In genomic region chr2:181311841-181312240, GRCh38 we compare ENCODE assay signal across 11 cellular contexts.
A peak's percentile ranks its signal among the peaks of the same experiment; 100 is the strongest.
DNase-seq lines count a peak whose midpoint lies in the region; ATAC-seq lines count a peak whose summit lies in the region.
"Had no signal": no experiment of that assay in that cellular context is flagged by ENCODE, and none has a peak within 500 bp of the region (broad histone marks: within the 10 kb centered on the region; RNA-seq: fewer than 3 reads in every experiment).

No MANE protein-coding gene starts in this region.

- peaks cover 64% of the 10 kb centered on the region for H3K4me1 Mint-ChIP-seq in activated CD4-positive, alpha-beta T cell treated with anti-CD3 and anti-CD28 coated beads, Interleukin-2, amount 10 ng/mL, durations not matched to agents 7 days and 5 days
- H3K4me1 Mint-ChIP-seq in activated CD4-positive, alpha-beta memory T cell treated with anti-CD3 and anti-CD28 coated beads for 36 hours (ENCODE audit: low read depth) = peaks cover 44% of the 10 kb centered on the region
- H3K4me1 Mint-ChIP-seq in stimulated activated naive B cell treated with anti-CD40 and anti-IgM and Interleukin-4, amounts not matched to agents 10 μg/mL and 1 μg/mL and 100 μg/mL, for 72 hours = peaks cover 17 to 60% of the 10 kb centered on the region in 2 donors

- peak; percentile 37 for ATAC-seq in HG03025 (IDR thresholded peaks at IDR 0.05; ENCODE audit: low FRiP score, unreplicated experiment)
- peak; percentile 74 to 78 for ATAC-seq in stimulated activated naive B cell treated with anti-CD40 and anti-IgM and Interleukin-4, amounts not matched to agents 10 μg/mL and 1 μg/mL and 100 μg/mL, for 72 hours (replicated peaks)

- no peak overlapping the region for H3K4me3 ChIP-seq in neuronal stem cell (ENCODE audit: low read length in 2 of 2)

- H4K91ac ChIP-seq in neuronal stem cell (ENCODE audit: low read depth, low read length, poor library complexity) = no peak overlapping the region

- WGBS in neuronal stem cell (ENCODE audit: extremely low coverage in 2 of 2, insufficient read length in 2 of 2, insufficient replicate concordance in 1 of 2), 2 donors = no CpG with 5 or more reads among the region's 4 CpGs

- no peak overlapping the region for H3K14ac ChIP-seq in neuronal stem cell (ENCODE audit: low read length)

- no peak overlapping the region for H3K27ac ChIP-seq in neuronal stem cell (replicated peaks; ENCODE audit: low read length)

- H2AK5ac ChIP-seq in neuronal stem cell (ENCODE audit: low read depth, low read length) = no peak overlapping the region

- H2BK5ac ChIP-seq in neuronal stem cell (ENCODE audit: low read length) = no peak overlapping the region

- no peak overlapping the region for H3K4ac ChIP-seq in neuronal stem cell (ENCODE audit: low read length)

- intact Hi-C loops in activated CD4-positive, alpha-beta memory T cell treated with anti-CD3 and anti-CD28 coated beads for 36 hours (cut with micrococcal nuclease) = loop anchor here (1.0 to 5.0 kb wide), 3 partner anchors 206 to 580 kb away; partner anchors contain the start of genes ITPRID2 and UBE2E3

- H3K27me3 ChIP-seq in neuronal stem cell (ENCODE audit: control insufficient read depth in 3 of 3, insufficient read depth in 3 of 3, low read depth in 1 of 3, low read length in 3 of 3) = no peaks in the 10 kb centered on the region

- H3K4me1 ChIP-seq in neuronal stem cell (ENCODE audit: control insufficient read depth in 2 of 2, insufficient read depth in 1 of 2, low read depth in 1 of 2, low read length in 2 of 2) = peaks cover 0 to 3% of the 10 kb centered on the region in 2 donors

- H3K36me3 ChIP-seq in neuronal stem cell (replicated peaks in 1 of 2; ENCODE audit: control insufficient read depth in 2 of 2, insufficient read depth in 2 of 2, low read length in 2 of 2) = no peaks in the 10 kb centered on the region

- peaks cover 8% of the 10 kb centered on the region for H3K36me3 Mint-ChIP-seq in activated CD4-positive, alpha-beta T cell treated with anti-CD3 and anti-CD28 coated beads, Interleukin-2, amount 10 ng/mL, durations not matched to agents 7 days and 5 days (ENCODE audit: low read depth)
- no peaks in the 10 kb centered on the region for H3K36me3 Mint-ChIP-seq in activated CD4-positive, alpha-beta memory T cell treated with anti-CD3 and anti-CD28 coated beads for 36 hours
- no peaks in the 10 kb centered on the region for H3K36me3 Mint-ChIP-seq in stimulated activated naive B cell treated with anti-CD40 and anti-IgM and Interleukin-4, amounts not matched to agents 10 μg/mL and 1 μg/mL and 100 μg/mL, for 72 hours
- H3K36me3 Mint-ChIP-seq: brain, type B pancreatic cell had no signal

- H2AFZ ChIP-seq in neuronal stem cell (ENCODE audit: low read length) = no peak overlapping the region

- H2BK15ac ChIP-seq in neuronal stem cell (ENCODE audit: low read length) = no peak overlapping the region

- peak overlapping the region; percentile 93 for H3K27ac Mint-ChIP-seq in activated CD4-positive, alpha-beta T cell treated with anti-CD3 and anti-CD28 coated beads, Interleukin-2, amount 10 ng/mL, durations not matched to agents 7 days and 5 days
- peak overlapping the region; percentile 87 for H3K27ac Mint-ChIP-seq in activated CD4-positive, alpha-beta memory T cell treated with anti-CD3 and anti-CD28 coated beads for 36 hours
- peak overlapping the region; percentile 91 for H3K27ac Mint-ChIP-seq in stimulated activated naive B cell treated with anti-CD40 and anti-IgM and Interleukin-4, amounts not matched to agents 10 μg/mL and 1 μg/mL and 100 μg/mL, for 72 hours
- H3K27ac Mint-ChIP-seq: brain, type B pancreatic cell had no signal

- H4K8ac ChIP-seq in neuronal stem cell (ENCODE audit: low read depth, low read length) = no peak overlapping the region

- H3K79me1 ChIP-seq in neuronal stem cell (ENCODE audit: low read depth, low read length) = no peaks in the 10 kb centered on the region

- no peak overlapping the region for H3K18ac ChIP-seq in neuronal stem cell (ENCODE audit: low read length)

- no peak overlapping the region for H3K9ac ChIP-seq in neuronal stem cell (ENCODE audit: low read depth, low read length, poor library complexity)

- H3K9me3 Mint-ChIP-seq in activated CD4-positive, alpha-beta T cell treated with anti-CD3 and anti-CD28 coated beads, Interleukin-2, amount 10 ng/mL, durations not matched to agents 7 days and 5 days = no peaks in the 10 kb centered on the region
- H3K9me3 Mint-ChIP-seq in activated CD4-positive, alpha-beta memory T cell treated with anti-CD3 and anti-CD28 coated beads for 36 hours = no peaks in the 10 kb centered on the region
- peaks cover 0 to 4% of the 10 kb centered on the region in 2 donors for H3K9me3 Mint-ChIP-seq in stimulated activated naive B cell treated with anti-CD40 and anti-IgM and Interleukin-4, amounts not matched to agents 10 μg/mL and 1 μg/mL and 100 μg/mL, for 72 hours
- H3K9me3 Mint-ChIP-seq: brain, type B pancreatic cell had no signal

- H3K4me2 ChIP-seq in neuronal stem cell (ENCODE audit: insufficient read depth, low read length, poor library complexity, severe bottlenecking) = no peak overlapping the region

- CTCF ChIA-PET in activated CD4-positive, alpha-beta T cell treated with anti-CD3 and anti-CD28 coated beads, Interleukin-2, amount 10 ng/mL, durations not matched to agents 7 days and 5 days (lab: Charles Lee) = interaction anchor here (0.7 to 2.9 kb wide), 6 partner anchors 9 to 146 kb away, joined by 3 to 11 read pairs (median 4); partner anchors contain the start of gene ITGA4
- CTCF ChIA-PET in activated CD4-positive, alpha-beta memory T cell treated with anti-CD3 and anti-CD28 coated beads for 36 hours (lab: Charles Lee) = interaction anchor here (0.7 to 2.1 kb wide), 9 partner anchors 8 to 207 kb away, joined by 3 to 11 read pairs (median 3); partner anchors contain the start of gene ITGA4

- no peaks in the 10 kb centered on the region for H3K9me3 ChIP-seq in neuronal stem cell (replicated peaks in 1 of 2; ENCODE audit: control insufficient read depth in 2 of 2, insufficient read depth in 1 of 2, low read depth in 1 of 2, low read length in 2 of 2)

- POLR2A ChIA-PET in activated CD4-positive, alpha-beta T cell treated with anti-CD3 and anti-CD28 coated beads, Interleukin-2, amount 10 ng/mL, durations not matched to agents 7 days and 5 days (lab: Charles Lee) = interaction anchor here (0.6 kb wide), 1 partner anchor 119 kb away, joined by 5 read pairs; no protein-coding TSS in a partner anchor
- POLR2A ChIA-PET in activated CD4-positive, alpha-beta memory T cell treated with anti-CD3 and anti-CD28 coated beads for 36 hours (lab: Charles Lee) = interaction anchor here (0.6 to 2.1 kb wide), 8 partner anchors 8 to 186 kb away, joined by 3 to 16 read pairs (median 4); partner anchors contain the start of gene ITGA4

- H3K27me3 Mint-ChIP-seq in activated CD4-positive, alpha-beta T cell treated with anti-CD3 and anti-CD28 coated beads, Interleukin-2, amount 10 ng/mL, durations not matched to agents 7 days and 5 days = no peaks in the 10 kb centered on the region
- no peaks in the 10 kb centered on the region for H3K27me3 Mint-ChIP-seq in activated CD4-positive, alpha-beta memory T cell treated with anti-CD3 and anti-CD28 coated beads for 36 hours
- H3K27me3 Mint-ChIP-seq in stimulated activated naive B cell treated with anti-CD40 and anti-IgM and Interleukin-4, amounts not matched to agents 10 μg/mL and 1 μg/mL and 100 μg/mL, for 72 hours = no peaks in the 10 kb centered on the region
- H3K27me3 Mint-ChIP-seq: type B pancreatic cell had no signal

- peak; percentile 37 for DNase-seq in activated CD4-positive, alpha-beta T cell treated with anti-CD3 and anti-CD28 coated beads, Interleukin-2, amount 10 ng/mL, durations not matched to agents 7 days and 5 days
- DNase-seq in activated CD4-positive, alpha-beta T cell treated with anti-CD3 and anti-CD28 coated beads for 4 hours = no peak
- peak; percentile 23 for DNase-seq in activated CD4-positive, alpha-beta memory T cell treated with anti-CD3 and anti-CD28 coated beads for 36 hours
- DNase-seq in stimulated activated naive B cell treated with anti-CD40 and anti-IgM and Interleukin-4, amounts not matched to agents 10 μg/mL and 1 μg/mL and 100 μg/mL, for 72 hours = peak; percentile 34
- no peak for DNase-seq in superior temporal gyrus (ENCODE audit: extremely low spot score)
- no peak for DNase-seq in neuronal stem cell (ENCODE audit: low spot score)
- DNase-seq in HuH-7 (ENCODE audit: low spot score) = no peak
- DNase-seq: mammary epithelial cell had no signal

- H3K4me3 Mint-ChIP-seq in activated CD4-positive, alpha-beta T cell treated with anti-CD3 and anti-CD28 coated beads, Interleukin-2, amount 10 ng/mL, durations not matched to agents 7 days and 5 days = peak overlapping the region; percentile 57
- peak overlapping the region; percentile 65 for H3K4me3 Mint-ChIP-seq in activated CD4-positive, alpha-beta memory T cell treated with anti-CD3 and anti-CD28 coated beads for 36 hours
- H3K4me3 Mint-ChIP-seq in stimulated activated naive B cell treated with anti-CD40 and anti-IgM and Interleukin-4, amounts not matched to agents 10 μg/mL and 1 μg/mL and 100 μg/mL, for 72 hours = peak overlapping the region; percentile 39 to 73
- H3K4me3 Mint-ChIP-seq: brain, type B pancreatic cell had no signal

- no peak overlapping the region for H2BK120ac ChIP-seq in neuronal stem cell (ENCODE audit: low read depth, low read length)

- no peak overlapping the region for H2BK12ac ChIP-seq in neuronal stem cell (ENCODE audit: low read length)

- H3K23ac ChIP-seq in neuronal stem cell (ENCODE audit: low read depth, low read length, poor library complexity) = no peak overlapping the region

Comparison
In these comparisons a context has a peak if more than half of its experiments do, and no peak if none do; other contexts are left out.
1. DNase-seq: peak in activated CD4-positive, alpha-beta T cell treated with anti-CD3 and anti-CD28 coated beads, Interleukin-2, amount 10 ng/mL, durations not matched to agents 7 days and 5 days (single experiment), activated CD4-positive, alpha-beta memory T cell treated with anti-CD3 and anti-CD28 coated beads for 36 hours (single experiment) and stimulated activated naive B cell treated with anti-CD40 and anti-IgM and Interleukin-4, amounts not matched to agents 10 μg/mL and 1 μg/mL and 100 μg/mL, for 72 hours (single experiment); none in activated CD4-positive, alpha-beta T cell treated with anti-CD3 and anti-CD28 coated beads for 4 hours (0 of 2), superior temporal gyrus (single experiment), neuronal stem cell (single experiment) and HuH-7 (single experiment).
2. Peak in every context shown above with its lines, with median percentiles within 50 percentile points of each other: H3K27ac Mint-ChIP-seq and H3K4me3 Mint-ChIP-seq.